In genomic region chr16:12090162-12090552, GRCh38 we compare ENCODE assay signal across 12 cellular contexts.
A peak's percentile ranks its signal among the peaks of the same experiment; 100 is the strongest.
DNase-seq lines count a peak whose midpoint lies in the region; FAIRE-seq and TF ChIP-seq lines count a peak whose summit lies in the region.
"Had no signal": no experiment of that assay in that cellular context is flagged by ENCODE, and none has a peak within 500 bp of the region (broad histone marks: within the 10 kb centered on the region; RNA-seq: fewer than 3 reads in every experiment).

No MANE protein-coding gene starts in this region.

- H3K27ac ChIP-seq in H9 (ENCODE audit: insufficient read length, low read depth, low read length) (no peak overlapping the region), ectodermal cell (ENCODE audit: insufficient read depth, low read depth, low read length, poor library complexity, severe bottlenecking) (no peak overlapping the region), mesodermal cell (ENCODE audit: low read depth, low read length, severe bottlenecking) (peak overlapping the region; percentile 66)

- H4K8ac ChIP-seq in H9 (replicated peaks; ENCODE audit: insufficient read length, low read depth, low read length) = no peak overlapping the region

- no peak overlapping the region for H3K56ac ChIP-seq in H9 (ENCODE audit: insufficient read length, low read depth, low read length)

- peaks cover 0 to 2% (median 0%) of the 10 kb centered on the region in 3 experiments; a peak in 2 of 7 replicates for H3K36me3 Mint-ChIP-seq in H9 (ENCODE audit: insufficient read depth in 1 of 3, low read depth in 3 of 3)

- H3K4me1 ChIP-seq in H9 (ENCODE audit: insufficient read depth, low read length) (peaks cover 4% of the 10 kb centered on the region), ectodermal cell (ENCODE audit: control insufficient read depth, insufficient read depth, low read length) (peaks cover 24% of the 10 kb centered on the region), mesodermal cell (ENCODE audit: control insufficient read depth, insufficient read depth, low read length, poor library complexity, severe bottlenecking) (peaks cover 24% of the 10 kb centered on the region)

- H2BK15ac ChIP-seq in H9 (ENCODE audit: low read depth, low read length) = no peak overlapping the region

- H3K79me1 ChIP-seq in H9 (ENCODE audit: insufficient read depth, low read depth, low read length, poor library complexity, severe bottlenecking) = no peaks in the 10 kb centered on the region

- H3K9me3 ChIP-seq in H9 (ENCODE audit: control insufficient read depth, low read depth, low read length) (no peaks in the 10 kb centered on the region), ectodermal cell (ENCODE audit: control insufficient read depth, low read length) (no peaks in the 10 kb centered on the region), mesodermal cell (ENCODE audit: control insufficient read depth, low read length) (no peaks in the 10 kb centered on the region)
- H3K9me3 ChIP-seq: Peyer's patch had no signal

- TF ChIP-seq CTCF in AG04449 (IDR thresholded peaks at IDR 0.05; ENCODE audit: insufficient read depth, low read length, missing control alignments) (no peak), H9 (conservative IDR thresholded peaks at IDR 0.05) (no peak)

- H3K9ac ChIP-seq in H9 (ENCODE audit: extremely low read depth, insufficient read length, low read length) = no peak overlapping the region

- peak overlapping the region; percentile 52 for H3K4me2 ChIP-seq in H9 (ENCODE audit: insufficient read depth, insufficient read length, low read length)

- H2BK12ac ChIP-seq in H9 (ENCODE audit: insufficient read length, low read depth, low read length) = no peak overlapping the region

- FAIRE-seq in RCC 7860 (lab: Jason Lieb, UNC) = no peak
- FAIRE-seq: D721Med, H54 had no signal

- no peak overlapping the region for H3T11ph ChIP-seq in H9 (ENCODE audit: low read length)

- H4K20me1 ChIP-seq in H9 (ENCODE audit: control insufficient read depth, insufficient read depth, insufficient read length) = no peaks in the 10 kb centered on the region

- DNase-seq in AG04449 (ENCODE audit: low read depth, low spot score) (no peak), H9 (peak; percentile 47), SKM-1 (lab: John Stamatoyannopoulos, UW; ENCODE audit: unreplicated experiment) (no peak), RCC 7860 (ENCODE audit: low spot score) (no peak), NCI-H524 (lab: John Stamatoyannopoulos, UW) (no peak)
- DNase-seq in stimulated activated CD4-positive, alpha-beta T cell treated with anti-CD3 and anti-CD28 coated beads, Interleukin-4, amount 100 ng/mL, for 1 hour = no peak
- DNase-seq: NCI-H1436 had no signal

- no peak overlapping the region for H3K14ac ChIP-seq in H9 (ENCODE audit: insufficient read depth, low read length)

- POLR2A ChIA-PET in AG04449 (lab: Yijun Ruan, JAX) = no interaction called here

- no peak overlapping the region for H3K18ac ChIP-seq in H9 (ENCODE audit: insufficient read length, low read depth, low read length)

- H2BK120ac ChIP-seq in H9 (ENCODE audit: low read depth, low read length, poor library complexity, severe bottlenecking) = no peak overlapping the region

- H2AFZ ChIP-seq in H9 (ENCODE audit: low read length) = no peak overlapping the region

- H3K36me3 ChIP-seq in ectodermal cell (ENCODE audit: control insufficient read depth, insufficient read depth, low read length) (no peaks in the 10 kb centered on the region), mesodermal cell (ENCODE audit: control insufficient read depth, insufficient read depth, low read length) (no peaks in the 10 kb centered on the region)
- H3K36me3 ChIP-seq: Peyer's patch had no signal

- H3K23ac ChIP-seq in H9 (ENCODE audit: insufficient read length, low read depth, low read length) = no peak overlapping the region

- H2BK20ac ChIP-seq in H9 (ENCODE audit: low read depth, low read length, poor library complexity, severe bottlenecking) = no peak overlapping the region

- peaks cover 92% of the 10 kb centered on the region for H3K27me3 Mint-ChIP-seq in H9 (ENCODE audit: low read depth)

- H3K4me1 Mint-ChIP-seq in H9 = peaks cover 11 to 33% of the 10 kb centered on the region in 2 experiments

- peaks cover 8% of the 10 kb centered on the region for H3K23me2 ChIP-seq in H9 (ENCODE audit: insufficient read length, low read depth, low read length, poor library complexity, severe bottlenecking)

- H4K91ac ChIP-seq in H9 (ENCODE audit: insufficient read length, low read depth, low read length) = no peak overlapping the region

- WGBS in H9 (ENCODE audit: extremely low coverage, insufficient read length, low lambda C conversion rate) = no CpG with 5 or more reads among the region's 14 CpGs
- WGBS in ectodermal cell, 2 experiments = 30 to 35% methylated on average over 14 of the region's 14 CpGs
- WGBS in mesodermal cell (ENCODE audit: insufficient coverage in 2 of 2), 2 experiments = 48 to 60% methylated on average over 13 to 14 of the region's 14 CpGs

- H3K27ac Mint-ChIP-seq in H9 = no peak overlapping the region

- peak overlapping the region; percentile 32; the same call in 1 of the 2 replicates for H3K4me3 ChIP-seq in AG04449 (ENCODE audit: low read depth, low read length)
- H3K4me3 ChIP-seq in ectodermal cell (ENCODE audit: insufficient read depth, low read depth, low read length) = peak overlapping the region; percentile 31
- peak overlapping the region; percentile 22 for H3K4me3 ChIP-seq in mesodermal cell (ENCODE audit: extremely low read depth, insufficient read depth, low read length, poor library complexity, severe bottlenecking)

- H3K79me2 ChIP-seq in H9 (ENCODE audit: insufficient read depth, low read length) = no peaks in the 10 kb centered on the region

- H3K27me3 ChIP-seq in H9 (ENCODE audit: insufficient read depth, low read length) (peaks cover 4% of the 10 kb centered on the region; the same call in 1 of the 2 replicates), ectodermal cell (ENCODE audit: control insufficient read depth, insufficient read depth, low read length, poor library complexity, severe bottlenecking) (peaks cover 62% of the 10 kb centered on the region)
- H3K27me3 ChIP-seq: Peyer's patch had no signal

- H3K4me3 Mint-ChIP-seq in H9 = peak overlapping the region; percentile 55 to 69

- no peak overlapping the region for H2AK5ac ChIP-seq in H9 (ENCODE audit: insufficient read length, low read length)

- no peaks in the 10 kb centered on the region; a peak in 1 of 5 replicates for H3K9me3 Mint-ChIP-seq in H9

- no peak overlapping the region for H3K4ac ChIP-seq in H9 (ENCODE audit: low read depth, low read length)

- H2BK5ac ChIP-seq in H9 (ENCODE audit: insufficient read length, low read length) = no peak overlapping the region

- CTCF ChIA-PET in AG04449 (lab: Yijun Ruan, JAX) = interaction anchor here (1.2 to 1.3 kb wide), 2 partner anchors 20 to 22 kb away, joined by 3 read pairs; no protein-coding TSS in a partner anchor

- H4K5ac ChIP-seq in H9 (ENCODE audit: insufficient read length, low read depth, low read length) = no peak overlapping the region
